In the genomic region with DNA sequence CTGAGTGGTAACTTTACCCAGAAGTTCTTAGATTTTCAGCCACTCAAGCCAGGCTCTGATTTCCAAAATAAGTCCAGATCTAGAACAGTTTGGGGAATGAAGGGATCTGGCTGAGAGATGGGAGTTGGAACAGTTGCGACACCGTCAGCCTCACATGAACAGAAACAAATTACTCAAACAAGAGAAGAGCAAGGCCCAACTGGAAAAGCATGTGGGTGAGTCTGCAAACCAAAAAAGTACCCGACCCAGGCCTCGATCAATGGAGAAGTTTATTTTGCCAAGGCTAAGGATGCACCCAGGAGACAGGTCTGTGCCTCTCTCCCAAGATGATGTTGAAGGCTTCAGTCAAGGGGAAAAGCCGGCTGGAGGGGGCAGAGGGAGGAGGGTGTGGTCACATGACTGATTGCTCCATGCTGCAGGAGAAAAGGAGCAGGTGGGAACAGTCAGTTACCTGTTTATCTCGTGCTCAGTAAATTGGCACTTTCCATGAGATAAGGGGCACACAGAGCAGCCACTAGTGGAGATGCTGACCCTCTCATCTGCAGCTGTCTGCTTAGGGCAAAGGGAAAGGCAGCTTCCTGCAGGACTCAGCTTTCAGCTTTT, we compare ENCODE assay signal across 16 cellular contexts. TPM values are rescaled to one million over a fixed set of nuclear protein-coding genes. Genes with fewer than 3 reads are reported as not detected.
DNase-seq lines count a peak whose midpoint lies in the region; ATAC-seq and TF ChIP-seq lines count a peak whose summit lies in the region.
"Had no signal": no experiment of that assay in that cellular context is flagged by ENCODE, and none has a peak within 500 bp of the region (broad histone marks: within the 10 kb centered on the region; RNA-seq: fewer than 3 reads in every experiment).

No MANE protein-coding gene starts in this region.

- H3K36me3 Mint-ChIP-seq in activated CD4-positive, alpha-beta memory T cell treated with anti-CD3 and anti-CD28 coated beads, Interleukin-2, amount 10 ng/mL, durations not matched to agents 7 days and 5 days (ENCODE audit: low read depth): peaks cover under 1% of the 10 kb centered on the region

- no peak overlapping the region for H3K27ac Mint-ChIP-seq in activated CD4-positive, alpha-beta memory T cell treated with anti-CD3 and anti-CD28 coated beads, Interleukin-2, amount 10 ng/mL, durations not matched to agents 7 days and 5 days
- H3K27ac Mint-ChIP-seq: activated naive CD4-positive, alpha-beta T cell treated with anti-CD3 and anti-CD28 coated beads, Interleukin-2, amount 10 ng/mL, durations not matched to agents 7 days and 5 days had no signal

- H3K4me1 ChIP-seq in breast epithelium (peaks cover 0 to 6% of the 10 kb centered on the region in 2 donors), mammary epithelial cell (ENCODE audit: insufficient read depth, low read length) (no peaks in the 10 kb centered on the region), upper lobe of left lung (peaks cover 0 to 24% (median 9%) of the 10 kb centered on the region in 4 donors)

- H4K20me1 ChIP-seq in mammary epithelial cell (ENCODE audit: insufficient read depth, low read length): no peaks in the 10 kb centered on the region

- H3K4me3 Mint-ChIP-seq in activated CD4-positive, alpha-beta memory T cell treated with anti-CD3 and anti-CD28 coated beads, Interleukin-2, amount 10 ng/mL, durations not matched to agents 7 days and 5 days: no peak overlapping the region
- H3K4me3 Mint-ChIP-seq: activated naive CD4-positive, alpha-beta T cell treated with anti-CD3 and anti-CD28 coated beads, Interleukin-2, amount 10 ng/mL, durations not matched to agents 7 days and 5 days; nephron had no signal

- H3K36me3 ChIP-seq in breast epithelium (no peaks in the 10 kb centered on the region), mammary epithelial cell (ENCODE audit: insufficient read depth, low read length) (no peaks in the 10 kb centered on the region), upper lobe of left lung (no peaks in the 10 kb centered on the region)

- TF ChIP-seq CTCF in breast epithelium (IDR thresholded peaks at IDR 0.05) (no peak), mammary epithelial cell (conservative IDR thresholded peaks at IDR 0.05 in 1 of 2, IDR thresholded peaks at IDR 0.05 in 1 of 2; ENCODE audit: extremely low read depth in 1 of 2, insufficient read depth in 1 of 2, low read depth in 1 of 2, low read length in 2 of 2) (no peak), upper lobe of left lung (IDR thresholded peaks at IDR 0.05) (no peak)

- H2AFZ ChIP-seq in mammary epithelial cell (ENCODE audit: low read depth, low read length): no peak overlapping the region

- in situ Hi-C loops in mammary epithelial cell (cut with MboI; ENCODE audit: low sequenced_read_pairs in 2 of 2): no loop called here

- H3K27me3 ChIP-seq in breast epithelium (no peaks in the 10 kb centered on the region), mammary epithelial cell (ENCODE audit: insufficient read depth, low read length) (no peaks in the 10 kb centered on the region), upper lobe of left lung (no peaks in the 10 kb centered on the region)

- peaks cover 6% of the 10 kb centered on the region for H3K9me3 Mint-ChIP-seq in activated CD4-positive, alpha-beta memory T cell treated with anti-CD3 and anti-CD28 coated beads, Interleukin-2, amount 10 ng/mL, durations not matched to agents 7 days and 5 days

- no TSS peak for BruUV-seq in mammary epithelial cell (replicated peaks; lab: Mats Ljungman, UMichigan)

- no peak for TF ChIP-seq EP300 in upper lobe of left lung (IDR thresholded peaks at IDR 0.05)

- TF ChIP-seq POLR2A in breast epithelium (IDR thresholded peaks at IDR 0.05): no peak
- TF ChIP-seq POLR2A in upper lobe of left lung (IDR thresholded peaks at IDR 0.05): no peak

- H3K4me2 ChIP-seq in mammary epithelial cell (ENCODE audit: insufficient read depth, low read depth, low read length): no peak overlapping the region
- H3K4me2 ChIP-seq: KMS-11 had no signal

- peaks cover 13% of the 10 kb centered on the region for H3K27me3 Mint-ChIP-seq in activated CD4-positive, alpha-beta memory T cell treated with anti-CD3 and anti-CD28 coated beads, Interleukin-2, amount 10 ng/mL, durations not matched to agents 7 days and 5 days

- H3K79me2 ChIP-seq in mammary epithelial cell (ENCODE audit: insufficient read depth, low read length): no peaks in the 10 kb centered on the region

- intact Hi-C loops in breast epithelium (cut with DNase I; ENCODE audit: low total_unique reads): no loop called here
- intact Hi-C loops in mammary epithelial cell (cut with micrococcal nuclease): no loop called here
- intact Hi-C loops in left ventricle myocardium superior (cut with micrococcal nuclease): loop anchor here (10.0 kb wide), 1 partner anchor 57 kb away; the partner anchor contains the start of genes KRTAP10-2 and KRTAP10-3

- dilution Hi-C loops in mammary epithelial cell (cut with HindIII; ENCODE audit: low sequenced_read_pairs): no loop called here

- CTCF ChIA-PET in mammary epithelial cell (lab: Charles Lee; ENCODE audit: low non-redundant PET): no interaction called here
- CTCF ChIA-PET in activated CD4-positive, alpha-beta memory T cell treated with anti-CD3 and anti-CD28 coated beads, Interleukin-2, amount 10 ng/mL, durations not matched to agents 7 days and 5 days (lab: Charles Lee): no interaction called here

- POLR2A ChIA-PET in activated CD4-positive, alpha-beta memory T cell treated with anti-CD3 and anti-CD28 coated beads, Interleukin-2, amount 10 ng/mL, durations not matched to agents 7 days and 5 days (lab: Charles Lee): no interaction called here

- peak overlapping the region; percentile 66 to 87 for H3K27ac ChIP-seq in breast epithelium
- H3K27ac ChIP-seq in mammary epithelial cell (ENCODE audit: insufficient read depth, low read depth, low read length): no peak overlapping the region
- peak overlapping the region; percentile 35 to 78 (median 57) for H3K27ac ChIP-seq in upper lobe of left lung
- H3K27ac ChIP-seq: KMS-11 had no signal

- H3K4me3 ChIP-seq in breast epithelium: peak overlapping the region in 1 of 3 donors; percentile 59
- no peak overlapping the region for H3K4me3 ChIP-seq in mammary epithelial cell (replicated peaks in 1 of 3; ENCODE audit: insufficient read depth in 1 of 3, low read depth in 2 of 3, low read length in 3 of 3)
- H3K4me3 ChIP-seq in upper lobe of left lung: no peak overlapping the region

- H3K9ac ChIP-seq in mammary epithelial cell (ENCODE audit: insufficient read depth, low read length): no peak overlapping the region
- H3K9ac ChIP-seq: KMS-11 had no signal

- no peak for DNase-seq in breast epithelium (ENCODE audit: low spot score in 2 of 2)
- DNase-seq in mammary epithelial cell: no peak
- peak; percentile 78 for DNase-seq in NCI-H69 (lab: John Stamatoyannopoulos, UW)
- DNase-seq in left ventricle myocardium superior: no peak
- peak in 1 of 2 donors; percentile 62 for DNase-seq in upper lobe of left lung
- DNase-seq in activated CD4-positive, alpha-beta memory T cell treated with anti-CD3 and anti-CD28 coated beads, Interleukin-2, amount 10 ng/mL, durations not matched to agents 7 days and 5 days: no peak
- DNase-seq: ACHN; activated naive CD4-positive, alpha-beta T cell treated with anti-CD3 and anti-CD28 coated beads, Interleukin-2, amount 10 ng/mL, durations not matched to agents 7 days and 5 days; kidney; T-helper 1 cell had no signal

- peak; percentile 17 for ATAC-seq in left ventricle myocardium superior
- peak in 1 of 2 donors; percentile 28 for ATAC-seq in upper lobe of left lung (ENCODE audit: low FRiP score in 2 of 2)
- ATAC-seq in HG02981 (IDR thresholded peaks at IDR 0.05; ENCODE audit: unreplicated experiment): no peak
- no peak for ATAC-seq in HG02885 (IDR thresholded peaks at IDR 0.05; ENCODE audit: poor library complexity, unreplicated experiment)

- H3K9me3 ChIP-seq in breast epithelium (peaks cover 6 to 9% of the 10 kb centered on the region in 2 donors), mammary epithelial cell (replicated peaks; ENCODE audit: insufficient read depth, low read length) (peaks cover 14% of the 10 kb centered on the region), upper lobe of left lung (peaks cover 0 to 11% (median 6%) of the 10 kb centered on the region in 4 donors)

- 47% methylated on average over 6 of the region's 6 CpGs for WGBS in mammary epithelial cell (ENCODE audit: low coverage, missing lambda C conversion rate)
- 27 to 46% methylated on average over 6 of the region's 6 CpGs for WGBS in upper lobe of left lung, 2 donors

- peaks cover 2% of the 10 kb centered on the region for H3K4me1 Mint-ChIP-seq in activated CD4-positive, alpha-beta memory T cell treated with anti-CD3 and anti-CD28 coated beads, Interleukin-2, amount 10 ng/mL, durations not matched to agents 7 days and 5 days

RNA-seq across cellular contexts. Expression of gene KRTAP10-1, which starts 42.3 kb away (rescaled TPM):
- not detected for total RNA-seq in breast epithelium
- not detected for total RNA-seq in mammary epithelial cell
- not detected for polyA plus RNA-seq in mammary epithelial cell
- not detected for polyA minus RNA-seq in mammary epithelial cell
- total RNA-seq in left ventricle myocardium superior: not detected
- not detected for total RNA-seq in upper lobe of left lung
- not detected for total RNA-seq in activated CD4-positive, alpha-beta memory T cell treated with anti-CD3 and anti-CD28 coated beads, Interleukin-2, amount 10 ng/mL, durations not matched to agents 7 days and 5 days
- total RNA-seq: Daoy, kidney, urinary bladder had no signal
- polyA plus RNA-seq: urinary bladder had no signal

RNA-seq across cellular contexts. Expression of gene LRRC3, which starts 42.4 kb away (rescaled TPM):
- total RNA-seq in breast epithelium: 1 to 10 TPM; 1.6 to 6.4 (median 2.0) TPM
- 1 to 10 TPM; 2.3 to 3.5 TPM for total RNA-seq in mammary epithelial cell
- 2.7 TPM for polyA plus RNA-seq in mammary epithelial cell
- 6.5 TPM for polyA minus RNA-seq in mammary epithelial cell
- 2.1 TPM for total RNA-seq in left ventricle myocardium superior
- total RNA-seq in upper lobe of left lung: 10 to 100 TPM in 1 of 6 donors, 1 to 10 TPM in 5; 3.1 to 11.5 (median 4.6) TPM
- 1 to 10 TPM; 3.7 to 3.8 TPM for total RNA-seq in activated CD4-positive, alpha-beta memory T cell treated with anti-CD3 and anti-CD28 coated beads, Interleukin-2, amount 10 ng/mL, durations not matched to agents 7 days and 5 days

RNA-seq across cellular contexts. Expression of gene KRTAP10-2, which starts 53.6 kb away (rescaled TPM):
- not detected for total RNA-seq in breast epithelium
- not detected for total RNA-seq in mammary epithelial cell
- polyA plus RNA-seq in mammary epithelial cell: not detected
- not detected for polyA minus RNA-seq in mammary epithelial cell
- not detected for total RNA-seq in left ventricle myocardium superior
- not detected for total RNA-seq in upper lobe of left lung
- not detected for total RNA-seq in activated CD4-positive, alpha-beta memory T cell treated with anti-CD3 and anti-CD28 coated beads, Interleukin-2, amount 10 ng/mL, durations not matched to agents 7 days and 5 days
- total RNA-seq: Daoy, kidney, urinary bladder had no signal
- polyA plus RNA-seq: urinary bladder had no signal
